9 cellular contexts compared by ENCODE assay signal in genomic region chr17:76869209-76869877, GRCh38. TPM values are rescaled to one million over a fixed set of nuclear protein-coding genes. Genes with fewer than 3 reads are reported as not detected.
DNase-seq lines count a peak whose midpoint lies in the region; ATAC-seq and TF ChIP-seq lines count a peak whose summit lies in the region.
"Had no signal": no experiment of that assay in that cellular context is flagged by ENCODE, and none has a peak within 500 bp of the region (broad histone marks: within the 10 kb centered on the region; RNA-seq: fewer than 3 reads in every experiment).

No MANE protein-coding gene starts in this region.

- H3K27ac ChIP-seq in HEK293 (ENCODE audit: extremely low read depth, low read depth, low read length) (no peak overlapping the region), angular gyrus (ENCODE audit: low read depth, low read length) (peak overlapping the region; percentile 38), mesodermal cell (ENCODE audit: low read depth, low read length, severe bottlenecking) (no peak overlapping the region)

- H3K4me3 Mint-ChIP-seq in natural killer cell treated with Interleukin-12 subunit alpha and Interleukin-12 subunit beta and Interleukin-15 and Interleukin-18, amount 100 ng/mL, for 72 hours, result no peak overlapping the region

- in situ Hi-C loops in G401 (cut with HindIII; ENCODE audit: low sequenced_read_pairs), result no loop called here

- H3K27me3 ChIP-seq in BE2C, result no peaks in the 10 kb centered on the region

- peaks cover 26 to 33% of the 10 kb centered on the region in 2 donors for H3K27me3 Mint-ChIP-seq in natural killer cell treated with Interleukin-12 subunit alpha and Interleukin-12 subunit beta and Interleukin-15 and Interleukin-18, amount 100 ng/mL, for 72 hours

- no peak overlapping the region for H3K27ac Mint-ChIP-seq in natural killer cell treated with Interleukin-12 subunit alpha and Interleukin-12 subunit beta and Interleukin-15 and Interleukin-18, amount 100 ng/mL, for 72 hours
- H3K27ac Mint-ChIP-seq: memory B cell had no signal

- H3K4me3 ChIP-seq in BE2C (ENCODE audit: low read depth, low read length), result peak overlapping the region; percentile 79
- H3K4me3 ChIP-seq in HEK293 (ENCODE audit: low read depth, low read length), result peak overlapping the region; percentile 34; the same call in 1 of the 2 replicates
- peak overlapping the region; percentile 43 for H3K4me3 ChIP-seq in mesodermal cell (ENCODE audit: extremely low read depth, insufficient read depth, low read length, poor library complexity, severe bottlenecking)

- POLR2A ChIA-PET in HEK293 (lab: Yijun Ruan, JAX), result no interaction called here

- no peaks in the 10 kb centered on the region for H3K9me3 ChIP-seq in BE2C
- H3K9me3 ChIP-seq in HEK293 (ENCODE audit: control insufficient read depth, insufficient read depth, low read depth, low read length), result no peaks in the 10 kb centered on the region
- H3K9me3 ChIP-seq in mesodermal cell (ENCODE audit: control insufficient read depth, low read length), result no peaks in the 10 kb centered on the region

- CTCF ChIA-PET in HEK293 (lab: Yijun Ruan, JAX), result interaction anchor here (0.6 to 3.8 kb wide), 10 partner anchors 9 to 1144 kb away, joined by 3 to 61 read pairs (median 5); no protein-coding TSS in a partner anchor

- peaks cover 4% of the 10 kb centered on the region for H3K36me3 Mint-ChIP-seq in natural killer cell treated with Interleukin-12 subunit alpha and Interleukin-12 subunit beta and Interleukin-15 and Interleukin-18, amount 100 ng/mL, for 72 hours

- TF ChIP-seq CTCF in BE2C (IDR thresholded peaks at IDR 0.05; ENCODE audit: low read depth, low read length), result no peak
- TF ChIP-seq CTCF in HEK293 (tag by site-specific recombination; IDR thresholded peaks at IDR 0.05), result no peak

- no peak for ATAC-seq in natural killer cell treated with Interleukin-12 subunit alpha and Interleukin-12 subunit beta and Interleukin-15 and Interleukin-18, amount 100 ng/mL, for 72 hours
- ATAC-seq in HG03439 (IDR thresholded peaks at IDR 0.05; ENCODE audit: unreplicated experiment), result no peak
- ATAC-seq in GM19324 (IDR thresholded peaks at IDR 0.05; ENCODE audit: low FRiP score, unreplicated experiment), result no peak

- peak; percentile 69 for DNase-seq in BE2C
- no peak for DNase-seq in natural killer cell treated with Interleukin-12 subunit alpha and Interleukin-12 subunit beta and Interleukin-15 and Interleukin-18, amount 100 ng/mL, for 72 hours (ENCODE audit: low spot score)
- no peak for DNase-seq in G401 (ENCODE audit: low spot score)

- H3K4me1 Mint-ChIP-seq in natural killer cell treated with Interleukin-12 subunit alpha and Interleukin-12 subunit beta and Interleukin-15 and Interleukin-18, amount 100 ng/mL, for 72 hours (ENCODE audit: low read depth in 2 of 2), result peaks cover 0 to 10% of the 10 kb centered on the region in 2 donors

- 3 to 4% methylated on average over 38 to 43 of the region's 54 CpGs for WGBS in mesodermal cell (ENCODE audit: insufficient coverage in 2 of 2), 2 experiments

- H3K36me3 ChIP-seq in BE2C, result peaks cover 14% of the 10 kb centered on the region
- peaks cover 0 to 12% of the 10 kb centered on the region in 2 experiments; a peak in 1 of 3 replicates for H3K36me3 ChIP-seq in HEK293 (ENCODE audit: control insufficient read depth in 2 of 2, insufficient read depth in 1 of 2, low read length in 2 of 2)
- peaks cover 7% of the 10 kb centered on the region for H3K36me3 ChIP-seq in mesodermal cell (ENCODE audit: control insufficient read depth, insufficient read depth, low read length)

- H3K9me3 Mint-ChIP-seq in natural killer cell treated with Interleukin-12 subunit alpha and Interleukin-12 subunit beta and Interleukin-15 and Interleukin-18, amount 100 ng/mL, for 72 hours, result no peaks in the 10 kb centered on the region

- H3K4me1 ChIP-seq in BE2C (peaks cover 20% of the 10 kb centered on the region), HEK293 (ENCODE audit: control insufficient read depth, insufficient read depth, low read length) (no peaks in the 10 kb centered on the region; the same call in 1 of the 2 replicates), mesodermal cell (ENCODE audit: control insufficient read depth, insufficient read depth, low read length, poor library complexity, severe bottlenecking) (peaks cover 28% of the 10 kb centered on the region)

TF ChIP-seq in HEK293, 187 proteins besides CTCF, POLR2A, EP300 and RAD21:
- TF ChIP-seq ZIC2 (tag by site-specific recombination; IDR thresholded peaks at IDR 0.05) (no peak), ZNF596 (tag by site-specific recombination; IDR thresholded peaks at IDR 0.05) (peak; percentile 53; the same call in 1 of the 2 replicates)
- TF ChIP-seq, protein P1, sequence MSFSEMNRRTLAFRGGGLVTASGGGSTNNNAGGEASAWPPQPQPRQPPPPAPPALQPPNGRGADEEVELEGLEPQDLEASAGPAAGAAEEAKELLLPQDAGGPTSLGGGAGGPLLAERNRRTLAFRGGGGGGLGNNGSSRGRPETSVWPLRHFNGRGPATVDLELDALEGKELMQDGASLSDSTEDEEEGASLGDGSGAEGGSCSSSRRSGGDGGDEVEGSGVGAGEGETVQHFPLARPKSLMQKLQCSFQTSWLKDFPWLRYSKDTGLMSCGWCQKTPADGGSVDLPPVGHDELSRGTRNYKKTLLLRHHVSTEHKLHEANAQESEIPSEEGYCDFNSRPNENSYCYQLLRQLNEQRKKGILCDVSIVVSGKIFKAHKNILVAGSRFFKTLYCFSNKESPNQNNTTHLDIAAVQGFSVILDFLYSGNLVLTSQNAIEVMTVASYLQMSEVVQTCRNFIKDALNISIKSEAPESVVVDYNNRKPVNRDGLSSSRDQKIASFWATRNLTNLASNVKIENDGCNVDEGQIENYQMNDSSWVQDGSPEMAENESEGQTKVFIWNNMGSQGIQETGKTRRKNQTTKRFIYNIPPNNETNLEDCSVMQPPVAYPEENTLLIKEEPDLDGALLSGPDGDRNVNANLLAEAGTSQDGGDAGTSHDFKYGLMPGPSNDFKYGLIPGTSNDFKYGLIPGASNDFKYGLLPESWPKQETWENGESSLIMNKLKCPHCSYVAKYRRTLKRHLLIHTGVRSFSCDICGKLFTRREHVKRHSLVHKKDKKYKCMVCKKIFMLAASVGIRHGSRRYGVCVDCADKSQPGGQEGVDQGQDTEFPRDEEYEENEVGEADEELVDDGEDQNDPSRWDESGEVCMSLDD (tag by site-specific recombination; IDR thresholded peaks at IDR 0.05), result peak; percentile 51; the same call in 1 of the 2 replicates

RNA-seq across cellular contexts. Expression of gene MGAT5B, which starts 1.1 kb away (rescaled TPM):
- 26.1 TPM for polyA plus RNA-seq in BE2C (2012; ENCODE audit: insufficient read depth, insufficient read length, low read depth)
- polyA plus RNA-seq in mesodermal cell (2013, experiment 1 of 2), result 4.1 TPM
- 5.3 TPM for polyA plus RNA-seq in mesodermal cell (2013, experiment 2 of 2)
- under 1 TPM in 1 of 2 donors, not detected in 1; 0.59 TPM for total RNA-seq in natural killer cell treated with Interleukin-12 subunit alpha and Interleukin-12 subunit beta and Interleukin-15 and Interleukin-18, amount 100 ng/mL, for 72 hours
- total RNA-seq in G401 (2014; rRNA removed; shearing (Covaris generic)), result 0.80 and 3.7 TPM in 2 replicates
